ENCODE assay signal across 12 cellular contexts in the genomic region with DNA sequence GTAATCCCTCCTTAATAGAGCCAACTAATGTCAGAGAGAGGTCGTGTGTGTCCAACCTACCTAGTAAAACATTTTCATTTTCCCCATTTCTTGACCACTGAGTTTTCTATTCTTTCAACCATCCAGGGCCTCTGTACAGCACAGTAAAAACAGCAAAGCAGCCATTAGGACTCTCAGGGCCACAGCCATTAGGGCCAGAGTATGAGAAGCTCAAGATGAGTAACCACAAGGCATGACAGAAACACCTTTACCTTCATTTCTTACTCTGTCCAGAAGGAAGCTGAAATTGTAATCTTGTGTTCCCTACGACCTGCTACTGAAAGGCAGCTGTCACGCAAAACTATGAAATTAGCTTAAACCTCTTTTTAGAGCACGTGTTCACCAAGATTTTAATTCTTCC. TPM values are rescaled to one million over a fixed set of nuclear protein-coding genes. Genes with fewer than 3 reads are reported as not detected.
A peak's percentile ranks its signal among the peaks of the same experiment; 100 is the strongest.
DNase-seq lines count a peak whose midpoint lies in the region; ATAC-seq and FAIRE-seq lines count a peak whose summit lies in the region.
"Had no signal": no experiment of that assay in that cellular context is flagged by ENCODE, and none has a peak within 500 bp of the region (broad histone marks: within the 10 kb centered on the region; RNA-seq: fewer than 3 reads in every experiment).

No MANE protein-coding gene starts in this region.

- H3K4me3 ChIP-seq in BLaER1 treated with 17β-estradiol and CSF1 and Interleukin-3, amounts not matched to agents 10 nM and 100 nM: peak overlapping the region in 4 of 10 experiments; percentile 95 to 98 (median 96); a peak in 3 of 20 replicates
- H3K4me3 ChIP-seq in mucosa of rectum (ENCODE audit: low read length in 2 of 2): peak overlapping the region; percentile 83 to 90

- H3K27me3 ChIP-seq in BLaER1 treated with 17β-estradiol and CSF1 and Interleukin-3, amounts not matched to agents 10 nM and 100 nM: no peaks in the 10 kb centered on the region
- no peaks in the 10 kb centered on the region for H3K27me3 ChIP-seq in mucosa of rectum (ENCODE audit: control insufficient read depth in 2 of 2, insufficient read depth in 2 of 2, low read length in 2 of 2)

- H3K9me3 Mint-ChIP-seq in activated naive CD8-positive, alpha-beta T cell (ENCODE audit: low read depth): no peaks in the 10 kb centered on the region
- H3K9me3 Mint-ChIP-seq: activated naive CD4-positive, alpha-beta T cell treated with anti-CD3 and anti-CD28 coated beads, Interleukin-2, amount 10 ng/mL, durations not matched to agents 7 days and 5 days had no signal

- H3K4me1 ChIP-seq in BLaER1 treated with 17β-estradiol and CSF1 and Interleukin-3, amounts not matched to agents 10 nM and 100 nM: peaks cover 22 to 38% (median 29%) of the 10 kb centered on the region in 10 experiments
- peaks cover 10 to 14% of the 10 kb centered on the region in 2 donors for H3K4me1 ChIP-seq in mucosa of rectum (ENCODE audit: control insufficient read depth in 2 of 2, insufficient read depth in 2 of 2, low read length in 2 of 2)

- H3K4me1 Mint-ChIP-seq in activated naive CD8-positive, alpha-beta T cell (ENCODE audit: low read depth): peaks cover 48% of the 10 kb centered on the region

- peak overlapping the region; percentile 100 for H3K4me3 Mint-ChIP-seq in activated naive CD8-positive, alpha-beta T cell

- peaks cover 10 to 71% (median 62%) of the 10 kb centered on the region in 11 experiments; a peak in 21 of 22 replicates for H4K20me1 ChIP-seq in BLaER1 treated with 17β-estradiol and CSF1 and Interleukin-3, amounts not matched to agents 10 nM and 100 nM

- ATAC-seq in HG03342 (IDR thresholded peaks at IDR 0.05; ENCODE audit: unreplicated experiment): no peak

- DNase-seq in GM18507 (ENCODE audit: extremely low spot score, insufficient read length, low read depth) (no peak), cardiac septum (ENCODE audit: low spot score) (no peak), NCI-H2081 (lab: John Stamatoyannopoulos, UW) (no peak), germinal center (ENCODE audit: low spot score) (no peak)
- DNase-seq: activated naive CD4-positive, alpha-beta T cell treated with anti-CD3 and anti-CD28 coated beads, Interleukin-2, amount 10 ng/mL, durations not matched to agents 7 days and 5 days; effector CD4-positive, alpha-beta T cell; NCI-H2029 treated with DMSO at 0.1 percent for 48 hours; stimulated activated naive CD4-positive, alpha-beta T cell treated with Interleukin-2 at 50 U/mL for 16 hours had no signal

- no peaks in the 10 kb centered on the region for H3K9me3 ChIP-seq in BLaER1 treated with 17β-estradiol and CSF1 and Interleukin-3, amounts not matched to agents 10 nM and 100 nM (replicated peaks in 1 of 11)
- no peaks in the 10 kb centered on the region for H3K9me3 ChIP-seq in mucosa of rectum (ENCODE audit: control insufficient read depth in 2 of 2, low read length in 2 of 2)

- intact Hi-C loops in cardiac septum (cut with DNase I): no loop called here

- H3K36me3 Mint-ChIP-seq in activated naive CD8-positive, alpha-beta T cell: peaks cover 10% of the 10 kb centered on the region

- no peak overlapping the region for H3K27ac ChIP-seq in BLaER1 treated with 17β-estradiol and CSF1 and Interleukin-3, amounts not matched to agents 10 nM and 100 nM
- no peak overlapping the region for H3K27ac ChIP-seq in mucosa of rectum (ENCODE audit: low read depth in 2 of 2, low read length in 2 of 2)

- H3K36me3 ChIP-seq in BLaER1 treated with 17β-estradiol and CSF1 and Interleukin-3, amounts not matched to agents 10 nM and 100 nM: peaks cover 8 to 38% (median 20%) of the 10 kb centered on the region in 11 experiments; a peak in 18 of 22 replicates
- H3K36me3 ChIP-seq in mucosa of rectum (ENCODE audit: control insufficient read depth in 2 of 2, insufficient read depth in 2 of 2, low read length in 2 of 2): peaks cover 2 to 3% of the 10 kb centered on the region in 2 donors

- H3K4me2 ChIP-seq in BLaER1 treated with 17β-estradiol and CSF1 and Interleukin-3, amounts not matched to agents 10 nM and 100 nM: peak overlapping the region; percentile 80 to 98 (median 91)

- no peaks in the 10 kb centered on the region for H3K27me3 Mint-ChIP-seq in activated naive CD8-positive, alpha-beta T cell
- H3K27me3 Mint-ChIP-seq: activated naive CD4-positive, alpha-beta T cell treated with anti-CD3 and anti-CD28 coated beads, Interleukin-2, amount 10 ng/mL, durations not matched to agents 7 days and 5 days had no signal

- FAIRE-seq in GM18507 (lab: Jason Lieb, UNC): peak; percentile 77

- H3K9ac ChIP-seq in BLaER1 treated with 17β-estradiol and CSF1 and Interleukin-3, amounts not matched to agents 10 nM and 100 nM: peak overlapping the region in 4 of 11 experiments; percentile 4 to 96 (median 58); a peak in 3 of 22 replicates
- no peak overlapping the region for H3K9ac ChIP-seq in mucosa of rectum (ENCODE audit: low read depth in 1 of 2, low read length in 2 of 2)

- peak overlapping the region; percentile 12 for H3K27ac Mint-ChIP-seq in activated naive CD8-positive, alpha-beta T cell
- H3K27ac Mint-ChIP-seq: activated naive CD4-positive, alpha-beta T cell treated with anti-CD3 and anti-CD28 coated beads, Interleukin-2, amount 10 ng/mL, durations not matched to agents 7 days and 5 days had no signal

RNA-seq across cellular contexts. Expression of a gene that starts 2.3 kb away (rescaled TPM):
- 32.2 TPM for total RNA-seq in cardiac septum
